20 cellular contexts compared by ENCODE assay signal in the genomic region with DNA sequence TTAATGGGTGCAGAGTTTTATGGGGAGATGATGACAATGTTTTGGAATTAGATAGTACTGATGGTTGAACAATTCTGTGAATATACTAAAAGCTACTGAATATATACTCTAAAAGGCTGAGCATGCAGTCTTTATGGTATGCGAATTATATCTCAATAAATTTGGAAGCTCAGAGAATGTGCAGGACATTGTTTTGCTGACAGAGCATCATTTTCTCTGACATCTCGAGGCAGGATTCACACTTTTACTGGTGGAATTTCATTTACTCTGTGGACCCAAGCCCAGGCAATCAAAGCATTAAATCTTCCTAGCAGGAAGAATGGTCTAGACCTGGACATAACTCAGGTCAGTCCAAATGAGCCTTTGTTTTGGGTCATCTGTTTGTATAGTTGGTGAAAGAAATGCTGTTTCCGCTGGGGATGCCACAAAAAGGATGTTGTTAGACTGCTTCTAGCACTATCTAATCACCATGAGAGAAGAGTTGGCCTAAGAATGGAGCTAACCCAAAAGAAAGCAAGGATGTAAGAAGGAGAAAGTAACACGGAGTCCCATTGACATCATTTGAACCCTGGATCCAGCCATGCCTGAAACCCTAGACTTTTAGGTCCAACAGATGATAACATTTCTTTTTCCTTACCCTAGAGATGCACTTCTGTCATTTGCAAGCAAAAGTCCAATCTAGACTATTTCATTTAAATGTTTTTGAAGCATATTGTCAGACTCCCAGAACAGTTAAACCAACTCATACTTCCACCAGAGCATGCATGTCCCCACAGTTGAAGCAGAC. TPM values are rescaled to one million over a fixed set of nuclear protein-coding genes. Genes with fewer than 3 reads are reported as not detected.
DNase-seq lines count a peak whose midpoint lies in the region; ATAC-seq, FAIRE-seq and TF ChIP-seq lines count a peak whose summit lies in the region.
"Had no signal": no experiment of that assay in that cellular context is flagged by ENCODE, and none has a peak within 500 bp of the region (broad histone marks: within the 10 kb centered on the region; RNA-seq: fewer than 3 reads in every experiment).

No MANE protein-coding gene starts in this region.

- POLR2A ChIA-PET in HepG2 (lab: Yijun Ruan, JAX), result interaction anchor here (1.0 kb wide), 1 partner anchor 10 kb away, joined by 4 read pairs; no protein-coding TSS in a partner anchor
- POLR2A ChIA-PET in IMR-90 (lab: Charles Lee; ENCODE audit: unreplicated experiment), result no interaction called here

- H2AK5ac ChIP-seq in IMR-90 (ENCODE audit: low read depth, low read length), result no peak overlapping the region

- TF ChIP-seq CTCF in HepG2 (CRISPR knock-in tag; IDR thresholded peaks at IDR 0.05) (no peak), right lobe of liver (IDR thresholded peaks at IDR 0.05) (no peak), IMR-90 (conservative IDR thresholded peaks at IDR 0.05; ENCODE audit: low read depth, low read length) (no peak)

- no peak overlapping the region for H3K56ac ChIP-seq in IMR-90 (ENCODE audit: extremely low read depth, insufficient read depth, low read length)

- H2BK15ac ChIP-seq in IMR-90 (ENCODE audit: low read depth, low read length), result no peak overlapping the region

- no peaks in the 10 kb centered on the region for H3K79me1 ChIP-seq in IMR-90 (ENCODE audit: low read depth in 1 of 2, low read length in 2 of 2)

- H2AK9ac ChIP-seq in IMR-90 (replicated peaks; ENCODE audit: low read depth, low read length, poor library complexity), result no peak overlapping the region

- BruUV-seq in HepG2 (replicated peaks; lab: Mats Ljungman, UMichigan), result no TSS peak
- no TSS peak for BruUV-seq in IMR-90 (replicated peaks; lab: Mats Ljungman, UMichigan)

- no peak overlapping the region for H3K18ac ChIP-seq in IMR-90 (ENCODE audit: low read depth, low read length)

- H3K27ac ChIP-seq in HepG2 (ENCODE audit: extremely low read length, insufficient read depth, low read length) (no peak overlapping the region), right lobe of liver (no peak overlapping the region), IMR-90 (ENCODE audit: insufficient read depth, low read length) (no peak overlapping the region)
- H3K27ac ChIP-seq: 22Rv1, BLaER1, C4-2B had no signal

- H3K14ac ChIP-seq in IMR-90 (replicated peaks; ENCODE audit: low read depth, low read length), result no peak overlapping the region

- no peak for FAIRE-seq in HepG2 (lab: Jason Lieb, UNC)
- FAIRE-seq: D721Med, G401.6, GM12891, GM19239 had no signal

- CTCF ChIA-PET in HepG2 (lab: Yijun Ruan, JAX; ENCODE audit: low intra/inter-chr PET ratio, low total read pairs), result no interaction called here
- CTCF ChIA-PET in IMR-90 (lab: Yijun Ruan, JAX), result interaction anchor here (1.0 kb wide), 1 partner anchor 8 kb away, joined by 3 read pairs; no protein-coding TSS in a partner anchor

- no peak for DNase-seq in HepG2 (ENCODE audit: low spot score)
- DNase-seq in right lobe of liver, result no peak
- DNase-seq in IMR-90, result no peak
- no peak for DNase-seq in activated CD4-positive, alpha-beta T cell treated with anti-CD3 and anti-CD28 coated beads, Interleukin-2, amount 50 U/mL, for 48 hours
- DNase-seq: ACHN; BE2C; Caco-2; Calu3; CD4-positive, alpha-beta T cell; CD8-positive, alpha-beta T cell; DMS79 treated with DMSO at 0.1 percent for 48 hours; GF-D8 had no signal

- H3K4me1 ChIP-seq in HepG2 (ENCODE audit: insufficient read depth, low read length) (peaks cover 21% of the 10 kb centered on the region), right lobe of liver (no peaks in the 10 kb centered on the region), IMR-90 (ENCODE audit: control insufficient read depth, insufficient read depth, low read length) (peaks cover 7% of the 10 kb centered on the region)
- H3K4me1 ChIP-seq: BE2C, BLaER1 had no signal

- H3K27me3 ChIP-seq in HepG2 (ENCODE audit: control insufficient read depth in 1 of 2, insufficient read depth in 2 of 2, low read length in 2 of 2) (peaks cover 0 to 34% of the 10 kb centered on the region in 2 experiments; a peak in 3 of 5 replicates), right lobe of liver (no peaks in the 10 kb centered on the region), IMR-90 (ENCODE audit: control insufficient read depth, insufficient read depth, low read length) (no peaks in the 10 kb centered on the region; the same call in 1 of the 2 replicates)
- H3K27me3 ChIP-seq: BE2C, BLaER1 had no signal

- H3K23ac ChIP-seq in IMR-90 (ENCODE audit: low read depth, low read length), result no peak overlapping the region

- dilution Hi-C loops in IMR-90 (cut with HindIII; ENCODE audit: low sequenced_read_pairs, unreplicated experiment), result no loop called here

- ATAC-seq in HepG2, result no peak
- ATAC-seq in right lobe of liver, result no peak
- ATAC-seq in IMR-90 (ENCODE audit: low read depth), result no peak
- ATAC-seq in activated CD4-positive, CD25-positive, alpha-beta regulatory T cell treated with anti-CD3 and anti-CD28 coated beads, Interleukin-2, amount 50 U/mL, for 24 hours, result no peak
- ATAC-seq: CD8-positive, alpha-beta T cell had no signal

- TF ChIP-seq EP300 in HepG2 (IDR thresholded peaks at IDR 0.05; ENCODE audit: low read depth in 2 of 2, low read length in 2 of 2) (no peak), HepG2 (CRISPR knock-in tag; IDR thresholded peaks at IDR 0.05; ENCODE audit: borderline replicate concordance) (no peak)

- TF ChIP-seq POLR2A in HepG2 (IDR thresholded peaks at IDR 0.05; ENCODE audit: insufficient read depth in 1 of 2, low read depth in 2 of 2, low read length in 2 of 2), result no peak
- no peak for TF ChIP-seq POLR2A in right lobe of liver (IDR thresholded peaks at IDR 0.05)
- no peak for TF ChIP-seq POLR2A in IMR-90 (IDR thresholded peaks at IDR 0.05; ENCODE audit: low read depth, low read length)

- in situ Hi-C loops in HepG2 (cut with HindIII; ENCODE audit: extremely low pct_ligation_motif_present, low pct_unique_long_range_greater_than_20kb) (no loop called here), IMR-90 (cut with MboI; ENCODE audit: low sequenced_read_pairs) (no loop called here)

- no peak overlapping the region for H2BK5ac ChIP-seq in IMR-90 (ENCODE audit: low read depth, low read length, poor library complexity, severe bottlenecking)

- no peak overlapping the region for H4K5ac ChIP-seq in IMR-90 (ENCODE audit: low read depth, low read length)

- H4K20me1 ChIP-seq in HepG2 (ENCODE audit: insufficient read depth, low read length) (no peaks in the 10 kb centered on the region), IMR-90 (ENCODE audit: insufficient read depth, low read length) (no peaks in the 10 kb centered on the region)
- H4K20me1 ChIP-seq: BLaER1 had no signal

- H2AFZ ChIP-seq in HepG2 (ENCODE audit: low read length) (no peak overlapping the region), IMR-90 (replicated peaks; ENCODE audit: low read length, poor library complexity) (no peak overlapping the region)

- no peak overlapping the region for H3K9ac ChIP-seq in HepG2 (ENCODE audit: insufficient read depth, low read depth, low read length)
- no peak overlapping the region for H3K9ac ChIP-seq in IMR-90 (ENCODE audit: low read depth, low read length)
- H3K9ac ChIP-seq: BLaER1 had no signal

- TF ChIP-seq RAD21 in HepG2 (CRISPR knock-in tag; IDR thresholded peaks at IDR 0.05), result no peak
- TF ChIP-seq RAD21 in IMR-90 (IDR thresholded peaks at IDR 0.05; ENCODE audit: low read length), result no peak

- H3K4me2 ChIP-seq in HepG2 (ENCODE audit: low read depth, low read length), result no peak overlapping the region
- H3K4me2 ChIP-seq in IMR-90 (ENCODE audit: low read depth, low read length), result no peak overlapping the region
- H3K4me2 ChIP-seq: BLaER1 had no signal

- H3K4ac ChIP-seq in IMR-90 (ENCODE audit: low read depth, low read length), result no peak overlapping the region

- 59% methylated on average over 4 of the region's 4 CpGs for WGBS in HepG2 (ENCODE audit: low lambda C conversion rate)
- 80% methylated on average over 3 of the region's 4 CpGs for WGBS in right lobe of liver (ENCODE audit: insufficient coverage, low coverage, low lambda C conversion rate, missing lambda C conversion rate)
- WGBS in IMR-90 (ENCODE audit: extremely low coverage in 2 of 2, insufficient read length in 1 of 2), 2 experiments, result 90% methylated on average over 2 of the region's 4 CpGs; no CpG with 5 or more reads in 1 of the 2 experiments

- H3K9me3 ChIP-seq in HepG2 (ENCODE audit: low read length) (no peaks in the 10 kb centered on the region), right lobe of liver (no peaks in the 10 kb centered on the region), IMR-90 (ENCODE audit: control insufficient read depth, insufficient read depth, low read length) (peaks cover 3% of the 10 kb centered on the region; the same call in 1 of the 2 replicates)
- H3K9me3 ChIP-seq: BE2C, BLaER1, Caco-2 had no signal

- no peak overlapping the region for H4K91ac ChIP-seq in IMR-90 (ENCODE audit: insufficient read depth, low read depth, low read length)

- intact Hi-C loops in HepG2 (cut with micrococcal nuclease; ENCODE audit: unreplicated experiment) (no loop called here), right lobe of liver (cut with DNase I) (no loop called here), IMR-90 (cut with micrococcal nuclease) (no loop called here)

- no peak overlapping the region for H2BK120ac ChIP-seq in IMR-90 (ENCODE audit: low read depth, low read length)

- H3K9me1 ChIP-seq in IMR-90 (ENCODE audit: insufficient read depth, low read length), result peaks cover 3% of the 10 kb centered on the region

- H4K8ac ChIP-seq in IMR-90 (ENCODE audit: low read depth in 2 of 2, low read length in 2 of 2), result no peak overlapping the region

- H3K79me2 ChIP-seq in HepG2 (ENCODE audit: insufficient read depth, low read length), result no peaks in the 10 kb centered on the region

- no peaks in the 10 kb centered on the region for H3K36me3 ChIP-seq in HepG2 (replicated peaks in 1 of 2; ENCODE audit: control insufficient read depth in 1 of 2, insufficient read depth in 2 of 2, low read length in 2 of 2)
- no peaks in the 10 kb centered on the region for H3K36me3 ChIP-seq in right lobe of liver
- H3K36me3 ChIP-seq in IMR-90 (ENCODE audit: control insufficient read depth, insufficient read depth, low read length), result no peaks in the 10 kb centered on the region
- H3K36me3 ChIP-seq: BE2C, BLaER1 had no signal

- no peak overlapping the region for H2BK20ac ChIP-seq in IMR-90 (ENCODE audit: low read depth, low read length)

- no peak overlapping the region for H3K4me3 ChIP-seq in HepG2 (replicated peaks in 1 of 3; ENCODE audit: insufficient read depth in 1 of 3, low read depth in 2 of 3, low read length in 3 of 3)
- no peak overlapping the region for H3K4me3 ChIP-seq in right lobe of liver
- H3K4me3 ChIP-seq in IMR-90 (ENCODE audit: insufficient read depth, low read depth, low read length), result no peak overlapping the region
- H3K4me3 ChIP-seq: BLaER1 had no signal

RNA-seq across cellular contexts. Expression of a gene that starts 18.8 kb away (rescaled TPM):
- total RNA-seq in HepG2 (2016; rRNA removed; fragmentation: Illumina TruSeq; extraction: Trizol) (79.1 and 97.6 TPM in 2 replicates), right lobe of liver (10 to 100 TPM; 41.5 to 53.2 (median 44.6) TPM), IMR-90 (2012; rRNA removed) (54.3 and 61.9 TPM in 2 replicates)
- 57.5 and 62.5 TPM in 2 replicates for total RNA-seq in HepG2 (2016; cell fraction: cytosol; rRNA removed; fragmentation: Illumina TruSeq; extraction: Trizol; ENCODE audit: low read depth)
- total RNA-seq in HepG2 (2016; cell fraction: insoluble cytoplasmic fraction; rRNA removed; fragmentation: Illumina TruSeq; extraction: Trizol), result 76.4 and 87.1 TPM in 2 replicates
- 73.6 and 81.2 TPM in 2 replicates for total RNA-seq in HepG2 (2016; cell fraction: membrane; rRNA removed; fragmentation: Illumina TruSeq; extraction: Trizol)
- 78.0 and 88.2 TPM in 2 replicates for total RNA-seq in HepG2 (2016; cell fraction: nucleus; rRNA removed; fragmentation: Illumina TruSeq; extraction: Trizol)
- polyA plus RNA-seq in HepG2 (2011; rRNA removed) (114 and 122 TPM in 2 replicates), IMR-90 (2012; rRNA removed) (79.0 and 85.5 TPM in 2 replicates)
- 68.7 and 92.2 TPM in 2 replicates for polyA plus RNA-seq in HepG2 (2011; cell fraction: cytosol; rRNA removed)
- 127 and 143 TPM in 2 replicates for polyA plus RNA-seq in HepG2 (2011; cell fraction: nucleus; rRNA removed)
- polyA plus RNA-seq in HepG2 (2012), result 65.1 and 93.3 TPM in 2 replicates
- polyA plus RNA-seq in HepG2 (2016; cell fraction: cytosol; fragmentation: Illumina TruSeq; extraction: Trizol; ENCODE audit: low read depth), result 17.7 and 17.8 TPM in 2 replicates
- 102 and 128 TPM in 2 replicates for polyA plus RNA-seq in HepG2 (2016; cell fraction: insoluble cytoplasmic fraction; fragmentation: Illumina TruSeq; extraction: Trizol; ENCODE audit: low read depth)
- polyA plus RNA-seq in HepG2 (2016; cell fraction: membrane; fragmentation: Illumina TruSeq; extraction: Trizol; ENCODE audit: low read depth), result 41.4 and 44.1 TPM in 2 replicates
- polyA plus RNA-seq in HepG2 (2016; cell fraction: nucleus; fragmentation: Illumina TruSeq; extraction: Trizol; ENCODE audit: insufficient read depth, low read depth), result 118 and 120 TPM in 2 replicates
- 349 and 427 TPM in 2 replicates for polyA minus RNA-seq in HepG2 (2011; rRNA and poly(A)+ RNA removed; ENCODE audit: low replicate concordance)
- polyA minus RNA-seq in HepG2 (2011; cell fraction: cytosol; rRNA and poly(A)+ RNA removed), result 64.3 and 66.8 TPM in 2 replicates
- 118 TPM in 2 replicates for polyA minus RNA-seq in HepG2 (2011; cell fraction: nucleus; rRNA and poly(A)+ RNA removed)
- 33.5 and 44.0 TPM in 2 replicates for polyA plus RNA-seq in IMR-90 (2012; cell fraction: cytosol; rRNA removed)
- polyA plus RNA-seq in IMR-90 (2012; cell fraction: nucleus; rRNA removed; ENCODE audit: low replicate concordance), result 67.7 and 84.6 TPM in 2 replicates

RNA-seq across cellular contexts. Expression of a gene that starts 32.7 kb away (rescaled TPM):
- total RNA-seq in HepG2 (2016; rRNA removed; fragmentation: Illumina TruSeq; extraction: Trizol) (23.6 and 24.3 TPM in 2 replicates), right lobe of liver (10 to 100 TPM; 20.1 to 31.3 (median 21.9) TPM), IMR-90 (2012; rRNA removed) (45.9 and 50.3 TPM in 2 replicates)
- total RNA-seq in HepG2 (2016; cell fraction: cytosol; rRNA removed; fragmentation: Illumina TruSeq; extraction: Trizol; ENCODE audit: low read depth), result 5.2 and 5.7 TPM in 2 replicates
- 19.7 and 25.5 TPM in 2 replicates for total RNA-seq in HepG2 (2016; cell fraction: insoluble cytoplasmic fraction; rRNA removed; fragmentation: Illumina TruSeq; extraction: Trizol)
- total RNA-seq in HepG2 (2016; cell fraction: membrane; rRNA removed; fragmentation: Illumina TruSeq; extraction: Trizol), result 13.6 and 13.8 TPM in 2 replicates
- total RNA-seq in HepG2 (2016; cell fraction: nucleus; rRNA removed; fragmentation: Illumina TruSeq; extraction: Trizol), result 19.3 and 23.7 TPM in 2 replicates
- polyA plus RNA-seq in HepG2 (2011; rRNA removed) (26.0 and 34.9 TPM in 2 replicates), IMR-90 (2012; rRNA removed) (46.3 and 48.9 TPM in 2 replicates)
- 19.5 and 24.5 TPM in 2 replicates for polyA plus RNA-seq in HepG2 (2011; cell fraction: cytosol; rRNA removed)
- 101 and 113 TPM in 2 replicates for polyA plus RNA-seq in HepG2 (2011; cell fraction: nucleus; rRNA removed)
- 13.5 and 16.7 TPM in 2 replicates for polyA plus RNA-seq in HepG2 (2012)
- 3.3 and 4.5 TPM in 2 replicates for polyA plus RNA-seq in HepG2 (2016; cell fraction: cytosol; fragmentation: Illumina TruSeq; extraction: Trizol; ENCODE audit: low read depth)
- polyA plus RNA-seq in HepG2 (2016; cell fraction: insoluble cytoplasmic fraction; fragmentation: Illumina TruSeq; extraction: Trizol; ENCODE audit: low read depth), result 12.0 and 13.5 TPM in 2 replicates
- polyA plus RNA-seq in HepG2 (2016; cell fraction: membrane; fragmentation: Illumina TruSeq; extraction: Trizol; ENCODE audit: low read depth), result 5.3 and 6.0 TPM in 2 replicates
- 30.5 and 31.5 TPM in 2 replicates for polyA plus RNA-seq in HepG2 (2016; cell fraction: nucleus; fragmentation: Illumina TruSeq; extraction: Trizol; ENCODE audit: insufficient read depth, low read depth)
- 18.8 and 92.4 TPM in 2 replicates for polyA minus RNA-seq in HepG2 (2011; rRNA and poly(A)+ RNA removed; ENCODE audit: low replicate concordance)
- 32.9 and 39.6 TPM in 2 replicates for polyA minus RNA-seq in HepG2 (2011; cell fraction: cytosol; rRNA and poly(A)+ RNA removed)
- 40.4 and 48.1 TPM in 2 replicates for polyA minus RNA-seq in HepG2 (2011; cell fraction: nucleus; rRNA and poly(A)+ RNA removed)
- 23.9 and 49.3 TPM in 2 replicates for polyA plus RNA-seq in IMR-90 (2012; cell fraction: cytosol; rRNA removed)
- 99.5 and 176 TPM in 2 replicates for polyA plus RNA-seq in IMR-90 (2012; cell fraction: nucleus; rRNA removed; ENCODE audit: low replicate concordance)
